ENCODE assay signal across 8 cellular contexts in the genomic region with DNA sequence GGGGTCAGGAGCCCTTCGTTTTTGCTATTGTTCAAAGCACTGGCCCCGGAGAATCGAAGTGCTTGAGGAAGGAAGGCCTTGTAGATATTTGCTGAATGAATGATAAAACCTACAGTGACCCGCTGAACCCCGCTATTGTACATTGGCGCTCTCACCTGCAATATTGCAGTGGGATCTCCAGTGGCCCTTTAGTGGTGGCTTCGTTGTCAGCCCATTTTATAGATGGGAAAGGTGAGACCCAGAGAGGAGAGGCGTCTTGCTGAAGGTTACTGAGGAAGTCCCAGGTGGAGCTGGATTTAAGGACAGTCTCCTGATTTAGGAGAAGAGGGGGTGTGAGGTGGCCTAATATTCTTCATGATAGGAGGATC. TPM values are rescaled to one million over a fixed set of nuclear protein-coding genes. Genes with fewer than 3 reads are reported as not detected.
DNase-seq lines count a peak whose midpoint lies in the region; ATAC-seq and TF ChIP-seq lines count a peak whose summit lies in the region.

No MANE protein-coding gene starts in this region.

- no peak overlapping the region for H3K14ac ChIP-seq in trophoblast cell (ENCODE audit: low read length)

- H3K79me1 ChIP-seq in trophoblast cell (ENCODE audit: low read length) = peaks cover 6% of the 10 kb centered on the region

- intact Hi-C loops in esophagus squamous epithelium (cut with DNase I) = loop anchor here (5.0 kb wide), 1 partner anchor 44 kb away; no protein-coding TSS in a partner anchor

- ATAC-seq in GM21515 (IDR thresholded peaks at IDR 0.05; ENCODE audit: unreplicated experiment) = no peak

- H3K4me2 ChIP-seq in trophoblast cell (ENCODE audit: low read length) = peak overlapping the region; percentile 94

- no peak overlapping the region for H4K12ac ChIP-seq in trophoblast cell (ENCODE audit: low read depth, low read length)

- H3K4me1 ChIP-seq in Peyer's patch (peaks cover 0 to 57% (median 8%) of the 10 kb centered on the region in 4 donors), esophagus squamous epithelium (peaks cover 18 to 88% (median 24%) of the 10 kb centered on the region in 3 donors), trophoblast cell (ENCODE audit: control insufficient read depth in 1 of 2, insufficient read depth in 2 of 2, low read length in 2 of 2) (peaks cover 12 to 14% of the 10 kb centered on the region in 2 experiments)

- H3K23ac ChIP-seq in trophoblast cell (ENCODE audit: low read length) = no peak overlapping the region

- H3K9ac ChIP-seq in trophoblast cell (ENCODE audit: low read length) = no peak overlapping the region

- no peak for TF ChIP-seq POLR2A in Peyer's patch (IDR thresholded peaks at IDR 0.05)
- no peak for TF ChIP-seq POLR2A in esophagus squamous epithelium (IDR thresholded peaks at IDR 0.05)

- H2BK5ac ChIP-seq in trophoblast cell (ENCODE audit: low read depth, low read length, poor library complexity) = no peak overlapping the region

- H3K18ac ChIP-seq in trophoblast cell (ENCODE audit: low read length) = no peak overlapping the region

- H2AFZ ChIP-seq in trophoblast cell (ENCODE audit: insufficient read depth, low read length, poor library complexity) = no peak overlapping the region

- H3K36me3 ChIP-seq in Peyer's patch (peaks cover 0 to under 1% (median 0%) of the 10 kb centered on the region in 3 donors), esophagus squamous epithelium (peaks cover 0 to 5% (median 0%) of the 10 kb centered on the region in 3 donors), trophoblast cell (ENCODE audit: control insufficient read depth in 1 of 2, insufficient read depth in 2 of 2, low read length in 2 of 2) (peaks cover 5% of the 10 kb centered on the region in 2 experiments)

- no peak for TF ChIP-seq CTCF in Peyer's patch (IDR thresholded peaks at IDR 0.05)
- peak in 1 of 6 experiments; percentile 39 for TF ChIP-seq CTCF in esophagus squamous epithelium (IDR thresholded peaks at IDR 0.05)

- no peak overlapping the region for H4K91ac ChIP-seq in trophoblast cell (ENCODE audit: low read depth, low read length)

- H2BK120ac ChIP-seq in trophoblast cell (ENCODE audit: insufficient read depth, low read length, poor library complexity) = no peak overlapping the region

- H4K8ac ChIP-seq in trophoblast cell (ENCODE audit: low read depth, low read length) = no peak overlapping the region

- no peak overlapping the region for H3K4ac ChIP-seq in trophoblast cell (ENCODE audit: low read depth, low read length)

- H3K79me2 ChIP-seq in trophoblast cell (ENCODE audit: control insufficient read depth, insufficient read depth, low read length, poor library complexity) = no peaks in the 10 kb centered on the region

- no peak overlapping the region for H2AK5ac ChIP-seq in trophoblast cell (ENCODE audit: low read length)

- H2BK12ac ChIP-seq in trophoblast cell (ENCODE audit: low read length) = no peak overlapping the region

- H3K27me3 ChIP-seq in Peyer's patch (no peaks in the 10 kb centered on the region), esophagus squamous epithelium (peaks cover 0 to 8% (median 0%) of the 10 kb centered on the region in 4 donors), trophoblast cell (ENCODE audit: insufficient read depth, low read length) (no peaks in the 10 kb centered on the region)

- WGBS in esophagus squamous epithelium, 2 donors = 5 to 18% methylated on average over 6 to 8 of the region's 8 CpGs
- WGBS in trophoblast cell (ENCODE audit: extremely low coverage, insufficient coverage, insufficient read length) = no CpG with 5 or more reads among the region's 8 CpGs

- H3K4me3 ChIP-seq in Peyer's patch (peak overlapping the region; percentile 69 to 93 (median 76)), esophagus squamous epithelium (peak overlapping the region; percentile 47 to 81 (median 77)), trophoblast cell (ENCODE audit: low read depth, low read length) (peak overlapping the region; percentile 84)

- DNase-seq in DMS53 treated with DMSO at 0.1 percent for 48 hours (lab: John Stamatoyannopoulos, UW; ENCODE audit: unreplicated experiment) (peak; percentile 50), Peyer's patch (no peak), esophagus squamous epithelium (lab: John Stamatoyannopoulos, UW) (no peak), trophoblast cell (no peak), NCI-H128 (lab: John Stamatoyannopoulos, UW; ENCODE audit: unreplicated experiment) (no peak), cerebellar cortex (ENCODE audit: low spot score) (no peak), DMS114 treated with DMSO at 0.1 percent for 48 hours (lab: John Stamatoyannopoulos, UW; ENCODE audit: unreplicated experiment) (no peak)

- H3K9me3 ChIP-seq in Peyer's patch = no peaks in the 10 kb centered on the region
- no peaks in the 10 kb centered on the region for H3K9me3 ChIP-seq in esophagus squamous epithelium
- no peaks in the 10 kb centered on the region for H3K9me3 ChIP-seq in trophoblast cell (ENCODE audit: insufficient read depth, low read depth, low read length)

- H3K27ac ChIP-seq in Peyer's patch = peak overlapping the region; percentile 75 to 93 (median 85)
- peak overlapping the region; percentile 77 to 96 (median 88) for H3K27ac ChIP-seq in esophagus squamous epithelium
- H3K27ac ChIP-seq in trophoblast cell (ENCODE audit: low read depth, low read length) = no peak overlapping the region

RNA-seq across cellular contexts. Expression of gene CDC42EP2, which starts 1.2 kb away (rescaled TPM):
- total RNA-seq in Peyer's patch (10 to 100 TPM; 13.2 to 26.9 (median 24.7) TPM), esophagus squamous epithelium (10 to 100 TPM in 1 of 4 donors, 1 to 10 TPM in 2, under 1 TPM in 1; 0.76 to 11.4 (median 5.6) TPM)
- 7.2 and 7.7 TPM in 2 replicates for polyA plus RNA-seq in trophoblast cell (2013)

RNA-seq across cellular contexts. Expression of gene DPF2, which starts 17.8 kb away (rescaled TPM):
- total RNA-seq in Peyer's patch = 10 to 100 TPM; 25.0 to 47.0 (median 39.5) TPM
- total RNA-seq in esophagus squamous epithelium = 10 to 100 TPM; 18.7 to 35.3 (median 23.8) TPM
- 64.3 and 69.7 TPM in 2 replicates for polyA plus RNA-seq in trophoblast cell (2013)

RNA-seq across cellular contexts. Expression of gene TIGD3, which starts 38.7 kb away (rescaled TPM):
- total RNA-seq in Peyer's patch (10 to 100 TPM in 1 of 4 donors, 1 to 10 TPM in 3; 3.3 to 11.7 (median 7.7) TPM), esophagus squamous epithelium (1 to 10 TPM in 1 of 4 donors, under 1 TPM in 3; 0.13 to 1.3 (median 0.56) TPM)
- 2.1 and 2.3 TPM in 2 replicates for polyA plus RNA-seq in trophoblast cell (2013)

RNA-seq across cellular contexts. Expression of gene POLA2, which starts 54.1 kb away (rescaled TPM):
- 10 to 100 TPM in 2 of 4 donors, 1 to 10 TPM in 2; 6.8 to 25.6 (median 13.1) TPM for total RNA-seq in Peyer's patch
- 10 to 100 TPM in 2 of 4 donors, 1 to 10 TPM in 2; 3.1 to 14.1 (median 10.4) TPM for total RNA-seq in esophagus squamous epithelium
- 12.6 and 13.3 TPM in 2 replicates for polyA plus RNA-seq in trophoblast cell (2013)
